In the genomic region with DNA sequence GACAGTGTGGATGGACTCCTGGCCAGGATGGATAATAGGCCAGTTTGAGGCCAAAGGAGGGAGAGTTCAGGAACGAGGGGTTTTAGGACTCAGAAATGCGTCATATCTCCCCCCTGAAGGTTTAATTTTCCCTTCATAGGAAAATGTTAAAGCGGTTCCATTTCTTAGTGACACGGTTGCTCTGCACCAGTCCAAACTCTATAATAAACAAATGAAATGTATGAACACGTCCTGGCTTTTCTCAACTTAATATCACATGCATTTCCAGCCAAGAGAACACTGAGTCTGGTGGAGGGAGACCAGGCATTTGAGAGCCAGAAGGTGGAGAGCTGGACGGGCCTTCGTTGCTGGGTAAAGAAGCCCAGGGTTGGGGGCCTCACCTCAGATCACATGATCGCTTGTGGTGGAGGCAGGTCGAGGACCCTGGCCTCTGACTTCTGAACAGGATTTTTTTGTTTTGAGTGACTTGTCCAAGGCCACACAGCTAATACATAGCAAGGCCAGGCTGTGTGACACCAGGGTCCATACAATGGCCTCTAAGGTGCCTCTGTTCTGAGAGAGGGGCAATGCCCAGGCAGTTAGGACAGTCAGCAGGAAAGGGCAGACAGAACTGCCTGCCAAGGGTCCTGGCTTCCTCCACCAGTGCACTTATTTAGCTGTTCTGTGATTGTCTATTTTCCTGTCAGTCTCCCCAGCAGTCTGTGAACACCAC, we compare ENCODE assay signal across 1 cellular context.
TF ChIP-seq lines count a peak whose summit lies in the region.

No MANE protein-coding gene starts in this region.

TF ChIP-seq in K562, 482 proteins besides CTCF, POLR2A, EP300 and RAD21:
- TF ChIP-seq TARDBP (IDR thresholded peaks at IDR 0.05) (no peak), TFE3 (CRISPR knock-in tag; IDR thresholded peaks at IDR 0.05) (peak; percentile 29; the same call in 1 of the 2 replicates)
